2 cellular contexts compared by ENCODE assay signal in the genomic region with DNA sequence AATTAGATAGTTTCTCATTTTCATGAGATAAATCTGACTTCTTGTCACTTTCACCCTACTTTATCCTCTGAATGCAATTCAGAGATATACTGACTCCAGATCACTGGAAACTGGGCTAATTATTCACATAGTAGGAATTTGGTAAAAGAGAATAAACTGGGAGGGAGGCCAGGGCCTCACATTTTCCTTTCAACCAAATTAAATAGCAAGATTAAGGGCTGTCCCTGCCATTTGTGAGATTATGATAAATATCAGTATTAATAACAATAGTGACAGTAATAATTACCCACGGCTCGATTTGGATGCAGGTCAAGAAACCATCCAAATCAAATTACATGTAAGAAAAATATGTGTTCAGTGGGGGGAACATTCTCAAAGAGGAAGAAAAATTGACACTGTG.
TF ChIP-seq lines count a peak whose summit lies in the region.

No MANE protein-coding gene starts in this region.

TF ChIP-seq in GM23338, 12 proteins besides CTCF, POLR2A, EP300 and RAD21 (continues in another document):
- TF ChIP-seq ZNF331 (CRISPR knock-in tag; IDR thresholded peaks at IDR 0.05; ENCODE audit: low read depth): no peak
- TF ChIP-seq EZH2 (IDR thresholded peaks at IDR 0.05; ENCODE audit: low read depth, unreplicated experiment): no peak
- TF ChIP-seq, protein P1, sequence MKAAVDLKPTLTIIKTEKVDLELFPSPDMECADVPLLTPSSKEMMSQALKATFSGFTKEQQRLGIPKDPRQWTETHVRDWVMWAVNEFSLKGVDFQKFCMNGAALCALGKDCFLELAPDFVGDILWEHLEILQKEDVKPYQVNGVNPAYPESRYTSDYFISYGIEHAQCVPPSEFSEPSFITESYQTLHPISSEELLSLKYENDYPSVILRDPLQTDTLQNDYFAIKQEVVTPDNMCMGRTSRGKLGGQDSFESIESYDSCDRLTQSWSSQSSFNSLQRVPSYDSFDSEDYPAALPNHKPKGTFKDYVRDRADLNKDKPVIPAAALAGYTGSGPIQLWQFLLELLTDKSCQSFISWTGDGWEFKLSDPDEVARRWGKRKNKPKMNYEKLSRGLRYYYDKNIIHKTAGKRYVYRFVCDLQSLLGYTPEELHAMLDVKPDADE (IDR thresholded peaks at IDR 0.05): no peak
- no peak for TF ChIP-seq EZH2phosphoT487 (IDR thresholded peaks at IDR 0.05; ENCODE audit: unreplicated experiment)
- TF ChIP-seq JUNB (IDR thresholded peaks at IDR 0.05; ENCODE audit: unreplicated experiment): no peak
- no peak for TF ChIP-seq NANOG (IDR thresholded peaks at IDR 0.05; ENCODE audit: borderline replicate concordance)
- TF ChIP-seq CREB1 (CRISPR knock-in tag; IDR thresholded peaks at IDR 0.05; ENCODE audit: low read depth): no peak
- TF ChIP-seq, protein P2, sequence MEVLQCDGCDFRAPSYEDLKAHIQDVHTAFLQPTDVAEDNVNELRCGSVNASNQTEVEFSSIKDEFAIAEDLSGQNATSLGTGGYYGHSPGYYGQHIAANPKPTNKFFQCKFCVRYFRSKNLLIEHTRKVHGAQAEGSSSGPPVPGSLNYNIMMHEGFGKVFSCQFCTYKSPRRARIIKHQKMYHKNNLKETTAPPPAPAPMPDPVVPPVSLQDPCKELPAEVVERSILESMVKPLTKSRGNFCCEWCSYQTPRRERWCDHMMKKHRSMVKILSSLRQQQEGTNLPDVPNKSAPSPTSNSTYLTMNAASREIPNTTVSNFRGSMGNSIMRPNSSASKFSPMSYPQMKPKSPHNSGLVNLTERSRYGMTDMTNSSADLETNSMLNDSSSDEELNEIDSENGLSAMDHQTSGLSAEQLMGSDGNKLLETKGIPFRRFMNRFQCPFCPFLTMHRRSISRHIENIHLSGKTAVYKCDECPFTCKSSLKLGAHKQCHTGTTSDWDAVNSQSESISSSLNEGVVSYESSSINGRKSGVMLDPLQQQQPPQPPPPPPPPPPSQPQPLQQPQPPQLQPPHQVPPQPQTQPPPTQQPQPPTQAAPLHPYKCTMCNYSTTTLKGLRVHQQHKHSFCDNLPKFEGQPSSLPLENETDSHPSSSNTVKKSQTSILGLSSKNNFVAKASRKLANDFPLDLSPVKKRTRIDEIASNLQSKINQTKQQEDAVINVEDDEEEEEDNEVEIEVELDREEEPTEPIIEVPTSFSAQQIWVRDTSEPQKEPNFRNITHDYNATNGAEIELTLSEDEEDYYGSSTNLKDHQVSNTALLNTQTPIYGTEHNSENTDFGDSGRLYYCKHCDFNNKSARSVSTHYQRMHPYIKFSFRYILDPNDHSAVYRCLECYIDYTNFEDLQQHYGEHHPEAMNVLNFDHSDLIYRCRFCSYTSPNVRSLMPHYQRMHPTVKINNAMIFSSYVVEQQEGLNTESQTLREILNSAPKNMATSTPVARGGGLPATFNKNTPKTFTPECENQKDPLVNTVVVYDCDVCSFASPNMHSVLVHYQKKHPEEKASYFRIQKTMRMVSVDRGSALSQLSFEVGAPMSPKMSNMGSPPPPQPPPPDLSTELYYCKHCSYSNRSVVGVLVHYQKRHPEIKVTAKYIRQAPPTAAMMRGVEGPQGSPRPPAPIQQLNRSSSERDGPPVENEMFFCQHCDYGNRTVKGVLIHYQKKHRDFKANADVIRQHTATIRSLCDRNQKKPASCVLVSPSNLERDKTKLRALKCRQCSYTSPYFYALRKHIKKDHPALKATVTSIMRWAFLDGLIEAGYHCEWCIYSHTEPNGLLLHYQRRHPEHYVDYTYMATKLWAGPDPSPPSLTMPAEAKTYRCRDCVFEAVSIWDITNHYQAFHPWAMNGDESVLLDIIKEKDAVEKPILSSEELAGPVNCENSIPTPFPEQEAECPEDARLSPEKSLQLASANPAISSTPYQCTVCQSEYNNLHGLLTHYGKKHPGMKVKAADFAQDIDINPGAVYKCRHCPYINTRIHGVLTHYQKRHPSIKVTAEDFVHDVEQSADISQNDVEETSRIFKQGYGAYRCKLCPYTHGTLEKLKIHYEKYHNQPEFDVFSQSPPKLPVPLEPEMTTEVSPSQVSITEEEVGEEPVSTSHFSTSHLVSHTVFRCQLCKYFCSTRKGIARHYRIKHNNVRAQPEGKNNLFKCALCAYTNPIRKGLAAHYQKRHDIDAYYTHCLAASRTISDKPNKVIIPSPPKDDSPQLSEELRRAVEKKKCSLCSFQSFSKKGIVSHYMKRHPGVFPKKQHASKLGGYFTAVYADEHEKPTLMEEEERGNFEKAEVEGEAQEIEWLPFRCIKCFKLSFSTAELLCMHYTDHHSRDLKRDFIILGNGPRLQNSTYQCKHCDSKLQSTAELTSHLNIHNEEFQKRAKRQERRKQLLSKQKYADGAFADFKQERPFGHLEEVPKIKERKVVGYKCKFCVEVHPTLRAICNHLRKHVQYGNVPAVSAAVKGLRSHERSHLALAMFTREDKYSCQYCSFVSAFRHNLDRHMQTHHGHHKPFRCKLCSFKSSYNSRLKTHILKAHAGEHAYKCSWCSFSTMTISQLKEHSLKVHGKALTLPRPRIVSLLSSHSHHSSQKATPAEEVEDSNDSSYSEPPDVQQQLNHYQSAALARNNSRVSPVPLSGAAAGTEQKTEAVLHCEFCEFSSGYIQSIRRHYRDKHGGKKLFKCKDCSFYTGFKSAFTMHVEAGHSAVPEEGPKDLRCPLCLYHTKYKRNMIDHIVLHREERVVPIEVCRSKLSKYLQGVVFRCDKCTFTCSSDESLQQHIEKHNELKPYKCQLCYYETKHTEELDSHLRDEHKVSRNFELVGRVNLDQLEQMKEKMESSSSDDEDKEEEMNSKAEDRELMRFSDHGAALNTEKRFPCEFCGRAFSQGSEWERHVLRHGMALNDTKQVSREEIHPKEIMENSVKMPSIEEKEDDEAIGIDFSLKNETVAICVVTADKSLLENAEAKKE (CRISPR knock-in tag; IDR thresholded peaks at IDR 0.05): no peak
- no peak for TF ChIP-seq STAT1 (IDR thresholded peaks at IDR 0.05; ENCODE audit: unreplicated experiment)
- TF ChIP-seq, protein P3, sequence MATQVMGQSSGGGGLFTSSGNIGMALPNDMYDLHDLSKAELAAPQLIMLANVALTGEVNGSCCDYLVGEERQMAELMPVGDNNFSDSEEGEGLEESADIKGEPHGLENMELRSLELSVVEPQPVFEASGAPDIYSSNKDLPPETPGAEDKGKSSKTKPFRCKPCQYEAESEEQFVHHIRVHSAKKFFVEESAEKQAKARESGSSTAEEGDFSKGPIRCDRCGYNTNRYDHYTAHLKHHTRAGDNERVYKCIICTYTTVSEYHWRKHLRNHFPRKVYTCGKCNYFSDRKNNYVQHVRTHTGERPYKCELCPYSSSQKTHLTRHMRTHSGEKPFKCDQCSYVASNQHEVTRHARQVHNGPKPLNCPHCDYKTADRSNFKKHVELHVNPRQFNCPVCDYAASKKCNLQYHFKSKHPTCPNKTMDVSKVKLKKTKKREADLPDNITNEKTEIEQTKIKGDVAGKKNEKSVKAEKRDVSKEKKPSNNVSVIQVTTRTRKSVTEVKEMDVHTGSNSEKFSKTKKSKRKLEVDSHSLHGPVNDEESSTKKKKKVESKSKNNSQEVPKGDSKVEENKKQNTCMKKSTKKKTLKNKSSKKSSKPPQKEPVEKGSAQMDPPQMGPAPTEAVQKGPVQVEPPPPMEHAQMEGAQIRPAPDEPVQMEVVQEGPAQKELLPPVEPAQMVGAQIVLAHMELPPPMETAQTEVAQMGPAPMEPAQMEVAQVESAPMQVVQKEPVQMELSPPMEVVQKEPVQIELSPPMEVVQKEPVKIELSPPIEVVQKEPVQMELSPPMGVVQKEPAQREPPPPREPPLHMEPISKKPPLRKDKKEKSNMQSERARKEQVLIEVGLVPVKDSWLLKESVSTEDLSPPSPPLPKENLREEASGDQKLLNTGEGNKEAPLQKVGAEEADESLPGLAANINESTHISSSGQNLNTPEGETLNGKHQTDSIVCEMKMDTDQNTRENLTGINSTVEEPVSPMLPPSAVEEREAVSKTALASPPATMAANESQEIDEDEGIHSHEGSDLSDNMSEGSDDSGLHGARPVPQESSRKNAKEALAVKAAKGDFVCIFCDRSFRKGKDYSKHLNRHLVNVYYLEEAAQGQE (IDR thresholded peaks at IDR 0.05; ENCODE audit: unreplicated experiment): no peak

TF ChIP-seq in H1, 55 proteins besides CTCF, POLR2A, EP300 and RAD21:
- TF ChIP-seq SP1 (IDR thresholded peaks at IDR 0.05; ENCODE audit: low read depth, low read length) (no peak), KDM4A (IDR thresholded peaks at IDR 0.05; ENCODE audit: low read depth, low read length, severe bottlenecking) (no peak), POLR2AphosphoS5 (IDR thresholded peaks at IDR 0.05; ENCODE audit: low read depth, low read length) (no peak), ZNF274 (IDR thresholded peaks at IDR 0.05; ENCODE audit: borderline replicate concordance, extremely low read depth, low read length) (no peak), RNF2 (IDR thresholded peaks at IDR 0.05; ENCODE audit: borderline replicate concordance, low read depth, low read length, missing control alignments, poor library complexity, severe bottlenecking) (no peak), HDAC2 (IDR thresholded peaks at IDR 0.05; ENCODE audit: borderline replicate concordance in 1 of 2, low read depth in 2 of 2, low read length in 2 of 2) (no peak), NRF1 (IDR thresholded peaks at IDR 0.05; ENCODE audit: low read depth, low read length) (no peak), TCF12 (IDR thresholded peaks at IDR 0.05; ENCODE audit: low read depth, low read length) (no peak), SIN3A (conservative IDR thresholded peaks at IDR 0.05 in 1 of 2, IDR thresholded peaks at IDR 0.05 in 1 of 2; ENCODE audit: low read depth in 1 of 2, low read length in 2 of 2) (no peak)
- TF ChIP-seq, protein P4, sequence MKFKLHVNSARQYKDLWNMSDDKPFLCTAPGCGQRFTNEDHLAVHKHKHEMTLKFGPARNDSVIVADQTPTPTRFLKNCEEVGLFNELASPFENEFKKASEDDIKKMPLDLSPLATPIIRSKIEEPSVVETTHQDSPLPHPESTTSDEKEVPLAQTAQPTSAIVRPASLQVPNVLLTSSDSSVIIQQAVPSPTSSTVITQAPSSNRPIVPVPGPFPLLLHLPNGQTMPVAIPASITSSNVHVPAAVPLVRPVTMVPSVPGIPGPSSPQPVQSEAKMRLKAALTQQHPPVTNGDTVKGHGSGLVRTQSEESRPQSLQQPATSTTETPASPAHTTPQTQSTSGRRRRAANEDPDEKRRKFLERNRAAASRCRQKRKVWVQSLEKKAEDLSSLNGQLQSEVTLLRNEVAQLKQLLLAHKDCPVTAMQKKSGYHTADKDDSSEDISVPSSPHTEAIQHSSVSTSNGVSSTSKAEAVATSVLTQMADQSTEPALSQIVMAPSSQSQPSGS (IDR thresholded peaks at IDR 0.05; ENCODE audit: low read length): no peak
